Comparison of ENCODE assay signal across 8 cellular contexts in the genomic region with DNA sequence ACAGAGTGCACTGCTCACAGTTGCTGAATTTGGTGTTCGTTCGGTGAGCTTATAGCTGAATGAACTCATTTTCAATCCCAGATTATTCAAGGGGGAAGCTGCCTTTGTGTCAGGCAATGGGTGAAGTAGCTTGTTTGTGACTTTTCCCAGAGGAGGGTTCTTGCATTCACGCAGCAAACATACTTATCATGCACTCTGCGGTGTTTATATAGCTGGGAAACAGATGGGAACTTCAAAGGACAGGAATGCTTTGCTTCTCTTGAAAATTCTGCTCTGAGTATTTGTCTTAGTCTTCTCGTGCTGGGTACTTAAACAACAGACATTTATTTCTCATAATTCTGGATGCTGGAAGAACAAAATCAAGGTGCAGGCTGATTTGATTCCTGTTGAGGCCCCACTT.
DNase-seq lines count a peak whose midpoint lies in the region; ATAC-seq and TF ChIP-seq lines count a peak whose summit lies in the region.

No MANE protein-coding gene starts in this region.

- H3F3A ChIP-seq in smooth muscle cell (ENCODE audit: low read depth): peaks cover 33% of the 10 kb centered on the region

- peak; percentile 35 for DNase-seq in HFF-Myc (ENCODE audit: extremely low read depth, low read depth)
- no peak for DNase-seq in WTC11 (ENCODE audit: low spot score)
- no peak for DNase-seq in smooth muscle cell (lab: John Stamatoyannopoulos, UW; ENCODE audit: unreplicated experiment)
- DNase-seq in DMS114 treated with DMSO at 0.1 percent for 48 hours (lab: John Stamatoyannopoulos, UW; ENCODE audit: unreplicated experiment): no peak

- no peaks in the 10 kb centered on the region for H3K9me3 Mint-ChIP-seq in WTC11

- peak overlapping the region; percentile 80 for H3K4me3 Mint-ChIP-seq in WTC11

- no peaks in the 10 kb centered on the region for H3K36me3 Mint-ChIP-seq in WTC11

- H4K20me1 ChIP-seq in smooth muscle cell (ENCODE audit: low read depth): no peaks in the 10 kb centered on the region

- H3K36me3 ChIP-seq in iPS-18a (ENCODE audit: control insufficient read depth, low read depth, low read length) (no peaks in the 10 kb centered on the region), smooth muscle cell (ENCODE audit: low read depth) (no peaks in the 10 kb centered on the region)

- no peak for TF ChIP-seq CTCF in HFF-Myc (IDR thresholded peaks at IDR 0.05; ENCODE audit: low read depth, low read length, missing control alignments)
- TF ChIP-seq CTCF in WTC11 (IDR thresholded peaks at IDR 0.05): no peak
- no peak for TF ChIP-seq CTCF in smooth muscle cell (IDR thresholded peaks at IDR 0.05; ENCODE audit: borderline replicate concordance, insufficient read depth, poor library complexity, severe bottlenecking)

- WGBS in smooth muscle cell (ENCODE audit: low lambda C conversion rate): 23% methylated on average over 5 of the region's 5 CpGs

- peaks cover 50% of the 10 kb centered on the region for H3K4me1 Mint-ChIP-seq in WTC11

- H3K4me3 ChIP-seq in HFF-Myc (replicated peaks; ENCODE audit: low read depth, low read length) (no peak overlapping the region), iPS-18a (ENCODE audit: low read length) (peak overlapping the region; percentile 72), smooth muscle cell (no peak overlapping the region)

- H3K9me3 ChIP-seq in iPS-18a (ENCODE audit: control insufficient read depth, low read depth, low read length) (no peaks in the 10 kb centered on the region), smooth muscle cell (replicated peaks; ENCODE audit: low read depth) (no peaks in the 10 kb centered on the region)

- H3K9ac ChIP-seq in iPS-18a (ENCODE audit: low read length) (peak overlapping the region; percentile 10), smooth muscle cell (ENCODE audit: low read depth) (peak overlapping the region; percentile 90)

- CTCF ChIA-PET in WTC11 (lab: Charles Lee): interaction anchor here (2.1 to 3.3 kb wide), 3 partner anchors 66 to 129 kb away, joined by 6 to 21 read pairs (median 12); no protein-coding TSS in a partner anchor

- peak overlapping the region; percentile 79 for H2AFZ ChIP-seq in smooth muscle cell (ENCODE audit: low read depth)

- POLR2A ChIA-PET in WTC11 (lab: Charles Lee): interaction anchor here (1.0 to 4.5 kb wide), 8 partner anchors 20 to 252 kb away, joined by 3 to 77 read pairs (median 14); a partner anchor contains a TSS

- peak overlapping the region; percentile 31 for H3K27ac ChIP-seq in iPS-18a (ENCODE audit: low read length)
- H3K27ac ChIP-seq in smooth muscle cell (ENCODE audit: low read depth): peak overlapping the region; percentile 97

- ATAC-seq in WTC11 (no peak), HG03135 (IDR thresholded peaks at IDR 0.05; ENCODE audit: unreplicated experiment) (no peak), HG03159 (IDR thresholded peaks at IDR 0.05; ENCODE audit: unreplicated experiment) (no peak), HG02840 (IDR thresholded peaks at IDR 0.05; ENCODE audit: low FRiP score, unreplicated experiment) (no peak)

- peak overlapping the region; percentile 99 for H3K27ac Mint-ChIP-seq in WTC11

- H3K4me2 ChIP-seq in smooth muscle cell: peak overlapping the region; percentile 92

- H3K27me3 Mint-ChIP-seq in WTC11 (ENCODE audit: low read depth): peaks cover 50% of the 10 kb centered on the region

- H3K27me3 ChIP-seq in iPS-18a (ENCODE audit: control insufficient read depth, insufficient read depth, low read length) (peaks cover 31% of the 10 kb centered on the region), smooth muscle cell (ENCODE audit: low read depth) (no peaks in the 10 kb centered on the region)

- no peaks in the 10 kb centered on the region for H3K79me2 ChIP-seq in smooth muscle cell (ENCODE audit: low read depth)

- H3K4me1 ChIP-seq in iPS-18a (ENCODE audit: control insufficient read depth, low read depth, low read length): peaks cover 45% of the 10 kb centered on the region
- peaks cover 36% of the 10 kb centered on the region for H3K4me1 ChIP-seq in smooth muscle cell (ENCODE audit: low read depth)

TF ChIP-seq in WTC11, 78 proteins besides CTCF, POLR2A, EP300 and RAD21 (continues in another document):
- no peak for TF ChIP-seq ZNF138 (CRISPR knock-in tag; conservative IDR thresholded peaks at IDR 0.05)
- no peak for TF ChIP-seq ZNF416 (CRISPR knock-in tag; IDR thresholded peaks at IDR 0.05)
- no peak for TF ChIP-seq MYBL2 (CRISPR knock-in tag; IDR thresholded peaks at IDR 0.05)
- TF ChIP-seq, protein P1, sequence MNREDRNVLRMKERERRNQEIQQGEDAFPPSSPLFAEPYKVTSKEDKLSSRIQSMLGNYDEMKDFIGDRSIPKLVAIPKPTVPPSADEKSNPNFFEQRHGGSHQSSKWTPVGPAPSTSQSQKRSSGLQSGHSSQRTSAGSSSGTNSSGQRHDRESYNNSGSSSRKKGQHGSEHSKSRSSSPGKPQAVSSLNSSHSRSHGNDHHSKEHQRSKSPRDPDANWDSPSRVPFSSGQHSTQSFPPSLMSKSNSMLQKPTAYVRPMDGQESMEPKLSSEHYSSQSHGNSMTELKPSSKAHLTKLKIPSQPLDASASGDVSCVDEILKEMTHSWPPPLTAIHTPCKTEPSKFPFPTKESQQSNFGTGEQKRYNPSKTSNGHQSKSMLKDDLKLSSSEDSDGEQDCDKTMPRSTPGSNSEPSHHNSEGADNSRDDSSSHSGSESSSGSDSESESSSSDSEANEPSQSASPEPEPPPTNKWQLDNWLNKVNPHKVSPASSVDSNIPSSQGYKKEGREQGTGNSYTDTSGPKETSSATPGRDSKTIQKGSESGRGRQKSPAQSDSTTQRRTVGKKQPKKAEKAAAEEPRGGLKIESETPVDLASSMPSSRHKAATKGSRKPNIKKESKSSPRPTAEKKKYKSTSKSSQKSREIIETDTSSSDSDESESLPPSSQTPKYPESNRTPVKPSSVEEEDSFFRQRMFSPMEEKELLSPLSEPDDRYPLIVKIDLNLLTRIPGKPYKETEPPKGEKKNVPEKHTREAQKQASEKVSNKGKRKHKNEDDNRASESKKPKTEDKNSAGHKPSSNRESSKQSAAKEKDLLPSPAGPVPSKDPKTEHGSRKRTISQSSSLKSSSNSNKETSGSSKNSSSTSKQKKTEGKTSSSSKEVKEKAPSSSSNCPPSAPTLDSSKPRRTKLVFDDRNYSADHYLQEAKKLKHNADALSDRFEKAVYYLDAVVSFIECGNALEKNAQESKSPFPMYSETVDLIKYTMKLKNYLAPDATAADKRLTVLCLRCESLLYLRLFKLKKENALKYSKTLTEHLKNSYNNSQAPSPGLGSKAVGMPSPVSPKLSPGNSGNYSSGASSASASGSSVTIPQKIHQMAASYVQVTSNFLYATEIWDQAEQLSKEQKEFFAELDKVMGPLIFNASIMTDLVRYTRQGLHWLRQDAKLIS (CRISPR knock-in tag; IDR thresholded peaks at IDR 0.05; ENCODE audit: borderline replicate concordance): no peak
- TF ChIP-seq CBFB (CRISPR knock-in tag; IDR thresholded peaks at IDR 0.05; ENCODE audit: low read depth): no peak
- TF ChIP-seq, protein P2, sequence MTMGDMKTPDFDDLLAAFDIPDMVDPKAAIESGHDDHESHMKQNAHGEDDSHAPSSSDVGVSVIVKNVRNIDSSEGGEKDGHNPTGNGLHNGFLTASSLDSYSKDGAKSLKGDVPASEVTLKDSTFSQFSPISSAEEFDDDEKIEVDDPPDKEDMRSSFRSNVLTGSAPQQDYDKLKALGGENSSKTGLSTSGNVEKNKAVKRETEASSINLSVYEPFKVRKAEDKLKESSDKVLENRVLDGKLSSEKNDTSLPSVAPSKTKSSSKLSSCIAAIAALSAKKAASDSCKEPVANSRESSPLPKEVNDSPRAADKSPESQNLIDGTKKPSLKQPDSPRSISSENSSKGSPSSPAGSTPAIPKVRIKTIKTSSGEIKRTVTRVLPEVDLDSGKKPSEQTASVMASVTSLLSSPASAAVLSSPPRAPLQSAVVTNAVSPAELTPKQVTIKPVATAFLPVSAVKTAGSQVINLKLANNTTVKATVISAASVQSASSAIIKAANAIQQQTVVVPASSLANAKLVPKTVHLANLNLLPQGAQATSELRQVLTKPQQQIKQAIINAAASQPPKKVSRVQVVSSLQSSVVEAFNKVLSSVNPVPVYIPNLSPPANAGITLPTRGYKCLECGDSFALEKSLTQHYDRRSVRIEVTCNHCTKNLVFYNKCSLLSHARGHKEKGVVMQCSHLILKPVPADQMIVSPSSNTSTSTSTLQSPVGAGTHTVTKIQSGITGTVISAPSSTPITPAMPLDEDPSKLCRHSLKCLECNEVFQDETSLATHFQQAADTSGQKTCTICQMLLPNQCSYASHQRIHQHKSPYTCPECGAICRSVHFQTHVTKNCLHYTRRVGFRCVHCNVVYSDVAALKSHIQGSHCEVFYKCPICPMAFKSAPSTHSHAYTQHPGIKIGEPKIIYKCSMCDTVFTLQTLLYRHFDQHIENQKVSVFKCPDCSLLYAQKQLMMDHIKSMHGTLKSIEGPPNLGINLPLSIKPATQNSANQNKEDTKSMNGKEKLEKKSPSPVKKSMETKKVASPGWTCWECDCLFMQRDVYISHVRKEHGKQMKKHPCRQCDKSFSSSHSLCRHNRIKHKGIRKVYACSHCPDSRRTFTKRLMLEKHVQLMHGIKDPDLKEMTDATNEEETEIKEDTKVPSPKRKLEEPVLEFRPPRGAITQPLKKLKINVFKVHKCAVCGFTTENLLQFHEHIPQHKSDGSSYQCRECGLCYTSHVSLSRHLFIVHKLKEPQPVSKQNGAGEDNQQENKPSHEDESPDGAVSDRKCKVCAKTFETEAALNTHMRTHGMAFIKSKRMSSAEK (CRISPR knock-in tag; IDR thresholded peaks at IDR 0.05; ENCODE audit: borderline replicate concordance): no peak
- TF ChIP-seq, protein P3, sequence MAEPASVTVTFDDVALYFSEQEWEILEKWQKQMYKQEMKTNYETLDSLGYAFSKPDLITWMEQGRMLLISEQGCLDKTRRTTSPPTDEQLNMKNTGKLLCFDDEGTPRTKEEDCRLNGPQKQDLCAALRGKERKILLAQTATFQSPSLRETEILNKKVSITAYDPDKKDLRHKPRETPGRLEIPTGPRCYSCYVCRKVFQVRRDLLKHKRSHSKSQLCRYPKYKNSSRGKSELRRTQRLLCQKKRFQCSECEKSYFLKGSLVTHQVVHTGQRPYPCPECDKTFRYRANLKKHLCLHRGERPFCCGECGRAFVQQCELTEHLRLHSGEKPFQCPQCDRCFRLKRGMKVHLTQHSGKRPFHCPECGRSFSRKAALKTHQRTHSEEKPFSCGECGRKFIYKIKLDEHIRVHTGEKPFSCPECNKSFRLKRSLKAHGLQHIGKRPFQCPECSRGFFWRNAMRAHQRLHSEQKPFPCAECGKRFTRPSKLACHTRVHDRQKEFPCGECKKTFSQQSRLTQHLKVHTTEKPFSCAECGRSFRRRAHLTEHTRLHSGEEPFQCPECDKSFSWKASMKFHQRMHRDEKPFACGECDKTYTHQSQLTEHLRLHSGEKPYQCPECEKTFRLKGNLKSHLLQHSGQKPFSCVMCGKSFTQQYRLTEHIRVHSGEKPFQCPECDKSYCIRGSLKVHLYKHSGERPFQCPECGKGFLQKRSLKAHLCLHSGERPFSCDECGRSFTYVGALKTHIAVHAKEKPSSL (CRISPR knock-in tag; conservative IDR thresholded peaks at IDR 0.05): no peak
- no peak for TF ChIP-seq OVOL2 (CRISPR knock-in tag; IDR thresholded peaks at IDR 0.05; ENCODE audit: borderline replicate concordance)
